ENCODE assay signal across 8 cellular contexts in the genomic region with DNA sequence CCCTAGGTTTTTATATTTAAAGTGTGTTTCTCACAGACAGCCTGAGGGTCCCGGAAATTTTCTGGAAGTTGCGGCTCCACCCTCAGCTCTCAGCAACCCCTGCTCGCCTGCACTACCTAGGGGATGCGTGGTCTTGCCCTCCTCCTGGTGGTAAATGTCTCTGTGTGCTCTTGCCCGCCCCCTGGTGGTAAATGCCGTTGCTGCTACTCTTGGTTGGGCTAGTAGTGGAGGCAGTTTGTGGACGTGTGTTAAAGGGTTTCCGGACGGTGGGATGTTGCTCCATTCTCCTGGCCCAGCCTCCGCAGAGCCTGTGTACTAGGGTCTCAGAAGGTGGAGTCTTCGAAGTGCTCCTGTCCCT. TPM values are rescaled to one million over a fixed set of nuclear protein-coding genes. Genes with fewer than 3 reads are reported as not detected.
A peak's percentile ranks its signal among the peaks of the same experiment; 100 is the strongest.
DNase-seq lines count a peak whose midpoint lies in the region; ATAC-seq, FAIRE-seq and TF ChIP-seq lines count a peak whose summit lies in the region.

No MANE protein-coding gene starts in this region.

- H3K4me3 Mint-ChIP-seq in Caco-2 (ENCODE audit: unreplicated experiment) (no peak overlapping the region), astrocyte (ENCODE audit: unreplicated experiment) (no peak overlapping the region)

- H3K9ac ChIP-seq in astrocyte (ENCODE audit: low read length) = no peak overlapping the region

- H3K36me3 Mint-ChIP-seq in Caco-2 (ENCODE audit: insufficient read depth, unreplicated experiment) (no peaks in the 10 kb centered on the region), astrocyte (ENCODE audit: low read depth, unreplicated experiment) (no peaks in the 10 kb centered on the region)

- H3K27ac Mint-ChIP-seq in Caco-2 (ENCODE audit: unreplicated experiment) (no peak overlapping the region), astrocyte (ENCODE audit: unreplicated experiment) (peak overlapping the region; percentile 80)

- intact Hi-C loops in Caco-2 (cut with micrococcal nuclease; ENCODE audit: unreplicated experiment) = loop anchor here (1.0 kb wide), 1 partner anchor 13 kb away; no protein-coding TSS in a partner anchor

- H3K36me3 ChIP-seq in Caco-2 (ENCODE audit: control insufficient read depth, insufficient read depth, low read length) (no peaks in the 10 kb centered on the region), astrocyte (ENCODE audit: insufficient read depth, low read length) (no peaks in the 10 kb centered on the region)

- H3K4me1 ChIP-seq in Caco-2 (no peaks in the 10 kb centered on the region), astrocyte (ENCODE audit: insufficient read depth, low read length) (peaks cover 13% of the 10 kb centered on the region)

- H3K4me1 Mint-ChIP-seq in Caco-2 (ENCODE audit: low read depth, unreplicated experiment) (no peaks in the 10 kb centered on the region), astrocyte (ENCODE audit: low read depth, unreplicated experiment) (peaks cover 23% of the 10 kb centered on the region)

- no TSS peak for BruUV-seq in Caco-2 (replicated peaks; lab: Mats Ljungman, UMichigan)

- H3K79me2 ChIP-seq in astrocyte (ENCODE audit: insufficient read depth, low read length) = no peaks in the 10 kb centered on the region

- H3K27me3 Mint-ChIP-seq in Caco-2 (ENCODE audit: insufficient read depth, unreplicated experiment) = peaks cover 11% of the 10 kb centered on the region
- H3K27me3 Mint-ChIP-seq in astrocyte (ENCODE audit: low read depth, unreplicated experiment) = peaks cover 2% of the 10 kb centered on the region

- DNase-seq in Caco-2 (peak; percentile 74 to 84), NCI-H1417 treated with DMSO at 0.1 percent for 48 hours (lab: John Stamatoyannopoulos, UW) (peak; percentile 22), T-helper 22 cell (ENCODE audit: low read depth) (peak; percentile 64), astrocyte (ENCODE audit: low read depth) (no peak), hypothalamus (lab: John Stamatoyannopoulos, UW) (peak in 48 of 51 donors; percentile 5 to 82 (median 36))

- H3K4me2 ChIP-seq in astrocyte (ENCODE audit: low read length) = peak overlapping the region; percentile 75

- POLR2A ChIA-PET in Caco-2 (lab: Charles Lee) = no interaction called here

- no peaks in the 10 kb centered on the region for H3K27me3 ChIP-seq in Caco-2 (replicated peaks; ENCODE audit: control insufficient read depth, insufficient read depth, low read length)
- no peaks in the 10 kb centered on the region for H3K27me3 ChIP-seq in astrocyte (ENCODE audit: insufficient read depth, low read length)

- ATAC-seq in GM21723 (IDR thresholded peaks at IDR 0.05; ENCODE audit: unreplicated experiment) = peak; percentile 60
- ATAC-seq in HG03460 (IDR thresholded peaks at IDR 0.05; ENCODE audit: unreplicated experiment) = no peak

- no peak overlapping the region for H3K4me3 ChIP-seq in Caco-2 (ENCODE audit: low read depth, low read length)
- no peak overlapping the region for H3K4me3 ChIP-seq in astrocyte (ENCODE audit: insufficient read depth, low read depth, low read length)
- H3K4me3 ChIP-seq in skin epidermis = peak overlapping the region in 3 of 7 experiments; percentile 7 to 16 (median 8)

- no peaks in the 10 kb centered on the region for H4K20me1 ChIP-seq in astrocyte (ENCODE audit: insufficient read depth, low read length)

- TF ChIP-seq CTCF in Caco-2 (IDR thresholded peaks at IDR 0.05; ENCODE audit: insufficient read depth in 1 of 2, low read depth in 1 of 2, low read length in 1 of 2, severe bottlenecking in 1 of 2, unreplicated experiment in 1 of 2) (peak; percentile 83 to 95), astrocyte (IDR thresholded peaks at IDR 0.05; ENCODE audit: insufficient read depth, low read depth, low read length) (peak; percentile 91)

- CTCF ChIA-PET in Caco-2 (lab: Charles Lee) = interaction anchor here (0.7 to 3.2 kb wide), 5 partner anchors 8 to 180 kb away, joined by 3 to 24 read pairs (median 3); no protein-coding TSS in a partner anchor

- H3K9me3 ChIP-seq in Caco-2 (no peaks in the 10 kb centered on the region), astrocyte (ENCODE audit: insufficient read depth, low read depth, low read length) (no peaks in the 10 kb centered on the region)

- H3K9me3 Mint-ChIP-seq in Caco-2 (ENCODE audit: unreplicated experiment) (no peaks in the 10 kb centered on the region), astrocyte (ENCODE audit: unreplicated experiment) (no peaks in the 10 kb centered on the region)

- no peak for FAIRE-seq in astrocyte (lab: Jason Lieb, UNC)

- peak overlapping the region; percentile 86 for H2AFZ ChIP-seq in astrocyte (ENCODE audit: low read depth, low read length)

- H3K27ac ChIP-seq in astrocyte (ENCODE audit: low read depth, low read length) (no peak overlapping the region), skin epidermis (peak overlapping the region in 13 of 21 experiments; percentile 8 to 79 (median 67))

RNA-seq across cellular contexts. Expression of gene STOML1, which starts 27.4 kb away (rescaled TPM):
- 7.6 TPM in 2 replicates for total RNA-seq in Caco-2 (2022)
- total RNA-seq in astrocyte = 12.4 and 16.6 TPM in 2 replicates

RNA-seq across cellular contexts. Expression of gene PML, which starts 29.8 kb away (rescaled TPM):
- 18.7 and 19.5 TPM in 2 replicates for total RNA-seq in Caco-2 (2022)
- total RNA-seq in astrocyte = 116 and 119 TPM in 2 replicates

RNA-seq across cellular contexts. Expression of gene LOXL1, which starts 38.5 kb away (rescaled TPM):
- 1.3 and 3.7 TPM in 2 replicates for total RNA-seq in Caco-2 (2022)
- total RNA-seq in astrocyte = 280 and 384 TPM in 2 replicates

Comparison
In these comparisons a context has a peak if more than half of its experiments do, and no peak if none do; other contexts are left out.
1. RNA of gene LOXL1, which starts 38.5 kb away (total RNA-seq): 280 to 384 TPM in astrocyte; 1.3 to 3.7 TPM in Caco-2; every median in the first group is over 10 times any median in the second.